18 cellular contexts compared by ENCODE assay signal in genomic region chr6:35435075-35435837, GRCh38. TPM values are rescaled to one million over a fixed set of nuclear protein-coding genes. Genes with fewer than 3 reads are reported as not detected.
DNase-seq lines count a peak whose midpoint lies in the region; ATAC-seq and TF ChIP-seq lines count a peak whose summit lies in the region.
"Had no signal": no experiment of that assay in that cellular context is flagged by ENCODE, and none has a peak within 500 bp of the region (broad histone marks: within the 10 kb centered on the region; RNA-seq: fewer than 3 reads in every experiment).

No MANE protein-coding gene starts in this region.

- peaks cover 4% of the 10 kb centered on the region; the same call in 2 of the 3 replicates for H3K9me3 Mint-ChIP-seq in GM23338
- H3K9me3 Mint-ChIP-seq in stimulated activated effector memory CD8-positive, alpha-beta T cell treated with anti-CD3 and anti-CD28 coated beads, Interleukin-12 subunit alpha, Interleukin-12 subunit beta, amount 100 ng/mL, for 72 hours: no peaks in the 10 kb centered on the region
- no peaks in the 10 kb centered on the region for H3K9me3 Mint-ChIP-seq in activated naive CD4-positive, alpha-beta T cell treated with anti-CD3 and anti-CD28 coated beads for 36 hours
- H3K9me3 Mint-ChIP-seq: activated naive CD8-positive, alpha-beta T cell treated with anti-CD3 and anti-CD28 coated beads, Interleukin-2, amount 10 ng/mL, durations not matched to agents 7 days and 5 days had no signal

- H3K27me3 ChIP-seq in GM23338 (ENCODE audit: insufficient read depth): no peaks in the 10 kb centered on the region
- H3K27me3 ChIP-seq: foreskin keratinocyte had no signal

- H3K4me1 ChIP-seq in GM23338 (ENCODE audit: insufficient read depth): peaks cover 4% of the 10 kb centered on the region; the same call in 1 of the 2 replicates
- H3K4me1 ChIP-seq: foreskin keratinocyte, HAP-1 had no signal

- H3K36me3 ChIP-seq in GM23338 (ENCODE audit: insufficient read depth): no peaks in the 10 kb centered on the region
- H3K36me3 ChIP-seq: HAP-1 had no signal

- no peak for TF ChIP-seq CTCF in GM23338 (conservative IDR thresholded peaks at IDR 0.05; ENCODE audit: low read depth in 2 of 2)

- no peak overlapping the region for H3K27ac Mint-ChIP-seq in GM23338
- H3K27ac Mint-ChIP-seq in stimulated activated effector memory CD8-positive, alpha-beta T cell treated with anti-CD3 and anti-CD28 coated beads, Interleukin-12 subunit alpha, Interleukin-12 subunit beta, amount 100 ng/mL, for 72 hours: peak overlapping the region; percentile 37
- no peak overlapping the region for H3K27ac Mint-ChIP-seq in activated naive CD4-positive, alpha-beta T cell treated with anti-CD3 and anti-CD28 coated beads for 36 hours
- H3K27ac Mint-ChIP-seq: activated naive CD8-positive, alpha-beta T cell treated with anti-CD3 and anti-CD28 coated beads, Interleukin-2, amount 10 ng/mL, durations not matched to agents 7 days and 5 days had no signal

- no peaks in the 10 kb centered on the region for H3F3A ChIP-seq in GM23338 (replicated peaks; ENCODE audit: low read depth)

- H3K9me2 ChIP-seq in GM23338 (ENCODE audit: insufficient read depth): no peaks in the 10 kb centered on the region

- H4K20me1 ChIP-seq in GM23338 (replicated peaks; ENCODE audit: insufficient read depth): no peaks in the 10 kb centered on the region

- peaks cover 2% of the 10 kb centered on the region; the same call in 1 of the 3 replicates for H3K4me1 Mint-ChIP-seq in GM23338
- H3K4me1 Mint-ChIP-seq in stimulated activated effector memory CD8-positive, alpha-beta T cell treated with anti-CD3 and anti-CD28 coated beads, Interleukin-12 subunit alpha, Interleukin-12 subunit beta, amount 100 ng/mL, for 72 hours: no peaks in the 10 kb centered on the region
- H3K4me1 Mint-ChIP-seq in activated naive CD4-positive, alpha-beta T cell treated with anti-CD3 and anti-CD28 coated beads for 36 hours (ENCODE audit: low read depth): no peaks in the 10 kb centered on the region
- H3K4me1 Mint-ChIP-seq: activated naive CD8-positive, alpha-beta T cell treated with anti-CD3 and anti-CD28 coated beads, Interleukin-2, amount 10 ng/mL, durations not matched to agents 7 days and 5 days; T-cell had no signal

- H3K4me3 ChIP-seq in GM23338: no peak overlapping the region
- H3K4me3 ChIP-seq: HAP-1 had no signal

- H3K27ac ChIP-seq in GM23338 (ENCODE audit: low read depth): no peak overlapping the region
- H3K27ac ChIP-seq: epithelial cell of prostate, foreskin keratinocyte, KMS-11 had no signal

- H3K36me3 Mint-ChIP-seq in GM23338 (ENCODE audit: low read depth): peaks cover 1% of the 10 kb centered on the region; the same call in 1 of the 3 replicates
- H3K36me3 Mint-ChIP-seq in stimulated activated effector memory CD8-positive, alpha-beta T cell treated with anti-CD3 and anti-CD28 coated beads, Interleukin-12 subunit alpha, Interleukin-12 subunit beta, amount 100 ng/mL, for 72 hours: no peaks in the 10 kb centered on the region
- H3K36me3 Mint-ChIP-seq in activated naive CD4-positive, alpha-beta T cell treated with anti-CD3 and anti-CD28 coated beads for 36 hours (ENCODE audit: low read depth): no peaks in the 10 kb centered on the region
- H3K36me3 Mint-ChIP-seq: T-cell had no signal

- CTCF ChIA-PET in activated naive CD4-positive, alpha-beta T cell treated with anti-CD3 and anti-CD28 coated beads for 36 hours (lab: Charles Lee): interaction anchor here (1.4 kb wide), 1 partner anchor 14 kb away, joined by 3 read pairs; no protein-coding TSS in a partner anchor

- H3K27me3 Mint-ChIP-seq in GM23338 (ENCODE audit: insufficient read depth, low read depth, poor library complexity): peaks cover 5% of the 10 kb centered on the region
- no peaks in the 10 kb centered on the region for H3K27me3 Mint-ChIP-seq in activated naive CD4-positive, alpha-beta T cell treated with anti-CD3 and anti-CD28 coated beads for 36 hours (ENCODE audit: low read depth)
- H3K27me3 Mint-ChIP-seq: activated naive CD8-positive, alpha-beta T cell treated with anti-CD3 and anti-CD28 coated beads, Interleukin-2, amount 10 ng/mL, durations not matched to agents 7 days and 5 days; T-cell had no signal

- peak overlapping the region; percentile 81; the same call in 1 of the 2 replicates for H2AFZ ChIP-seq in GM23338

- H3K4me3 Mint-ChIP-seq in GM23338: no peak overlapping the region
- no peak overlapping the region for H3K4me3 Mint-ChIP-seq in stimulated activated effector memory CD8-positive, alpha-beta T cell treated with anti-CD3 and anti-CD28 coated beads, Interleukin-12 subunit alpha, Interleukin-12 subunit beta, amount 100 ng/mL, for 72 hours
- H3K4me3 Mint-ChIP-seq in activated naive CD4-positive, alpha-beta T cell treated with anti-CD3 and anti-CD28 coated beads for 36 hours: no peak overlapping the region
- H3K4me3 Mint-ChIP-seq: activated naive CD8-positive, alpha-beta T cell treated with anti-CD3 and anti-CD28 coated beads, Interleukin-2, amount 10 ng/mL, durations not matched to agents 7 days and 5 days; T-cell had no signal

- H3K79me2 ChIP-seq in GM23338 (replicated peaks; ENCODE audit: insufficient read depth): no peaks in the 10 kb centered on the region

- intact Hi-C loops in left ventricle myocardium superior (cut with micrococcal nuclease): no loop called here
- intact Hi-C loops in activated naive CD4-positive, alpha-beta T cell treated with anti-CD3 and anti-CD28 coated beads for 36 hours (cut with micrococcal nuclease): no loop called here

- ATAC-seq in GM23338: no peak; the same call in 2 of the 3 replicates
- peak; percentile 88 for ATAC-seq in left ventricle myocardium superior
- ATAC-seq in stimulated activated effector memory CD8-positive, alpha-beta T cell treated with anti-CD3 and anti-CD28 coated beads, Interleukin-12 subunit alpha, Interleukin-12 subunit beta, amount 100 ng/mL, for 72 hours: peak; percentile 19
- ATAC-seq: foreskin keratinocyte, T-cell had no signal

- DNase-seq in GM23338 (ENCODE audit: low spot score) (no peak), NCI-H82 treated with DMSO at 0.1 percent for 48 hours (lab: John Stamatoyannopoulos, UW; ENCODE audit: unreplicated experiment) (peak; percentile 67), left ventricle myocardium superior (peak; percentile 71), NCI-H2196 treated with DMSO at 0.1 percent for 48 hours (lab: John Stamatoyannopoulos, UW; ENCODE audit: unreplicated experiment) (no peak), DMS153 (lab: John Stamatoyannopoulos, UW) (no peak)
- no peak for DNase-seq in stimulated activated effector memory CD8-positive, alpha-beta T cell treated with anti-CD3 and anti-CD28 coated beads, Interleukin-12 subunit alpha, Interleukin-12 subunit beta, amount 100 ng/mL, for 72 hours (ENCODE audit: low spot score in 2 of 2)
- DNase-seq in activated naive CD4-positive, alpha-beta T cell treated with anti-CD3 and anti-CD28 coated beads for 36 hours: no peak
- DNase-seq: activated naive CD8-positive, alpha-beta T cell treated with anti-CD3 and anti-CD28 coated beads, Interleukin-2, amount 10 ng/mL, durations not matched to agents 7 days and 5 days; COR-L47; dermis blood vessel endothelial cell; foreskin keratinocyte; NCI-H1417; NCI-H345; nucleus accumbens; T-cell had no signal

- H3K4me2 ChIP-seq in GM23338: no peak overlapping the region
- H3K4me2 ChIP-seq: KMS-11 had no signal

TF ChIP-seq in GM23338, 12 proteins besides CTCF, POLR2A, EP300 and RAD21:
- TF ChIP-seq ZNF331 (CRISPR knock-in tag; IDR thresholded peaks at IDR 0.05; ENCODE audit: low read depth): no peak
- TF ChIP-seq, protein P1, sequence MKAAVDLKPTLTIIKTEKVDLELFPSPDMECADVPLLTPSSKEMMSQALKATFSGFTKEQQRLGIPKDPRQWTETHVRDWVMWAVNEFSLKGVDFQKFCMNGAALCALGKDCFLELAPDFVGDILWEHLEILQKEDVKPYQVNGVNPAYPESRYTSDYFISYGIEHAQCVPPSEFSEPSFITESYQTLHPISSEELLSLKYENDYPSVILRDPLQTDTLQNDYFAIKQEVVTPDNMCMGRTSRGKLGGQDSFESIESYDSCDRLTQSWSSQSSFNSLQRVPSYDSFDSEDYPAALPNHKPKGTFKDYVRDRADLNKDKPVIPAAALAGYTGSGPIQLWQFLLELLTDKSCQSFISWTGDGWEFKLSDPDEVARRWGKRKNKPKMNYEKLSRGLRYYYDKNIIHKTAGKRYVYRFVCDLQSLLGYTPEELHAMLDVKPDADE (IDR thresholded peaks at IDR 0.05): no peak
- TF ChIP-seq CREB1 (CRISPR knock-in tag; IDR thresholded peaks at IDR 0.05; ENCODE audit: low read depth): no peak
- no peak for TF ChIP-seq EZH2phosphoT487 (IDR thresholded peaks at IDR 0.05; ENCODE audit: unreplicated experiment)
- TF ChIP-seq STAT1 (IDR thresholded peaks at IDR 0.05; ENCODE audit: unreplicated experiment): no peak
- TF ChIP-seq JUNB (IDR thresholded peaks at IDR 0.05; ENCODE audit: unreplicated experiment): no peak

RNA-seq across cellular contexts. Expression of gene FANCE, which starts 16.9 kb away (rescaled TPM):
- 18.5 and 25.5 TPM in 2 replicates for total RNA-seq in GM23338 (2014; rRNA removed; shearing (Covaris generic))
- 5.4 and 6.5 TPM in 2 replicates for polyA plus RNA-seq in GM23338 (2016; fragmentation: Nextera tagmentation; extraction: Ambion mirVana)
- 3.8 TPM for total RNA-seq in left ventricle myocardium superior
- total RNA-seq in activated naive CD4-positive, alpha-beta T cell treated with anti-CD3 and anti-CD28 coated beads for 36 hours: 10 to 100 TPM; 16.3 TPM

RNA-seq across cellular contexts. Expression of gene RPL10A, which starts 32.9 kb away (rescaled TPM):
- 1,297 and 1,329 TPM in 2 replicates for total RNA-seq in GM23338 (2014; rRNA removed; shearing (Covaris generic))
- 686 and 730 TPM in 2 replicates for polyA plus RNA-seq in GM23338 (2016; fragmentation: Nextera tagmentation; extraction: Ambion mirVana)
- total RNA-seq in left ventricle myocardium superior: 560 TPM
- total RNA-seq in activated naive CD4-positive, alpha-beta T cell treated with anti-CD3 and anti-CD28 coated beads for 36 hours: 1,000 to 10,000 TPM; 2,437 to 2,507 TPM

Comparison
In these comparisons a context has a peak if more than half of its experiments do, and no peak if none do; other contexts are left out.
1. DNase-seq: peak in NCI-H82 treated with DMSO at 0.1 percent for 48 hours (single experiment) and left ventricle myocardium superior (single experiment); none in GM23338 (single experiment), stimulated activated effector memory CD8-positive, alpha-beta T cell treated with anti-CD3 and anti-CD28 coated beads, Interleukin-12 subunit alpha, Interleukin-12 subunit beta, amount 100 ng/mL, for 72 hours (0 of 2), NCI-H2196 treated with DMSO at 0.1 percent for 48 hours (single experiment), activated naive CD4-positive, alpha-beta T cell treated with anti-CD3 and anti-CD28 coated beads for 36 hours (single experiment) and DMS153 (single experiment).